In genomic region chr2:18178736-18179349, GRCh38 we compare ENCODE assay signal across 8 cellular contexts.
DNase-seq lines count a peak whose midpoint lies in the region; FAIRE-seq and TF ChIP-seq lines count a peak whose summit lies in the region.

No MANE protein-coding gene starts in this region.

- in situ Hi-C loops in ACHN (cut with HindIII; ENCODE audit: low pct_ligation_motif_present, low pct_unique_long_range_greater_than_20kb, low sequenced_read_pairs) = no loop called here

- TF ChIP-seq POLR2A in H54 (IDR thresholded peaks at IDR 0.05; ENCODE audit: low read depth, low read length) = no peak

- H4K20me1 ChIP-seq in KMS-11 (ENCODE audit: insufficient read depth) = no peaks in the 10 kb centered on the region

- H3K27me3 ChIP-seq in KMS-11 (ENCODE audit: insufficient read depth, low read depth) = no peaks in the 10 kb centered on the region

- H3K4me1 ChIP-seq in KMS-11 (ENCODE audit: low read depth, poor library complexity, severe bottlenecking) = no peaks in the 10 kb centered on the region

- DNase-seq in ACHN = peak; percentile 68
- peak; percentile 75 for DNase-seq in GM03348 (ENCODE audit: low spot score)
- DNase-seq in H54 (ENCODE audit: insufficient read length, low spot score) = peak; percentile 26
- DNase-seq in SIG-M5 (lab: John Stamatoyannopoulos, UW) = peak; percentile 11
- peak; percentile 36 for DNase-seq in middle frontal gyrus (ENCODE audit: extremely low spot score, low spot score)
- DNase-seq in mesenteric fat pad (ENCODE audit: low spot score) = no peak

- no peak overlapping the region for H3K27ac ChIP-seq in KMS-11

- peak; percentile 52; the same call in 1 of the 2 replicates for TF ChIP-seq CTCF in KMS-11 (conservative IDR thresholded peaks at IDR 0.05; ENCODE audit: low read depth, low read length)

- no peak overlapping the region for H3K4me2 ChIP-seq in KMS-11

- FAIRE-seq in H54 (lab: Jason Lieb, UNC) (peak; percentile 91), endometrium (lab: Jason Lieb, UNC) (peak; percentile 46)

- H2AFZ ChIP-seq in KMS-11 (ENCODE audit: low read depth) = no peak overlapping the region

- H3K9ac ChIP-seq in KMS-11 = no peak overlapping the region

- H3K36me3 ChIP-seq in KMS-11 (ENCODE audit: insufficient read depth) = no peaks in the 10 kb centered on the region

- H3K4me3 ChIP-seq in KMS-11 (IDR thresholded peaks at IDR 0.05; ENCODE audit: insufficient read depth, low read depth, low read length) = no peak overlapping the region

- H3K79me2 ChIP-seq in KMS-11 (ENCODE audit: insufficient read depth, low read depth) = no peaks in the 10 kb centered on the region
